In genomic region chr4:38177792-38178665, GRCh38 we compare ENCODE assay signal across 8 cellular contexts.
DNase-seq lines count a peak whose midpoint lies in the region; ATAC-seq and TF ChIP-seq lines count a peak whose summit lies in the region.

No MANE protein-coding gene starts in this region.

- H3K9me3 ChIP-seq in gastroesophageal sphincter: no peaks in the 10 kb centered on the region

- no peak for TF ChIP-seq EP300 in gastroesophageal sphincter (IDR thresholded peaks at IDR 0.05)

- H3K27me3 ChIP-seq in gastroesophageal sphincter: no peaks in the 10 kb centered on the region

- ATAC-seq in gastroesophageal sphincter (peak; percentile 55), HG02852 (IDR thresholded peaks at IDR 0.05; ENCODE audit: unreplicated experiment) (no peak), GM18870 (IDR thresholded peaks at IDR 0.05; ENCODE audit: unreplicated experiment) (no peak)

- 69 to 82% methylated on average over 7 of the region's 9 CpGs for WGBS in gastroesophageal sphincter (ENCODE audit: low coverage in 1 of 2), 2 donors

- TF ChIP-seq POLR2A in NB4 (IDR thresholded peaks at IDR 0.05; ENCODE audit: extremely low read depth, insufficient read length) (no peak), gastroesophageal sphincter (IDR thresholded peaks at IDR 0.05) (no peak)

- peak; percentile 78 for DNase-seq in NB4 (ENCODE audit: low read depth)
- DNase-seq in activated CD4-positive, alpha-beta memory T cell treated with anti-CD3 and anti-CD28 coated beads, Interleukin-2, amount 10 ng/mL, durations not matched to agents 7 days and 5 days: peak; percentile 55
- DNase-seq in stimulated activated CD4-positive, alpha-beta T cell treated with anti-CD3 and anti-CD28 coated beads, Interleukin-2, amount 100 ng/mL, for 4 hours (ENCODE audit: low read depth): peak; percentile 20
- DNase-seq in GM19238 (ENCODE audit: insufficient read length, low spot score): no peak
- DNase-seq in GM19240 (ENCODE audit: insufficient read length, low spot score): no peak

- peak overlapping the region; percentile 87 for H3K27ac Mint-ChIP-seq in activated CD4-positive, alpha-beta memory T cell treated with anti-CD3 and anti-CD28 coated beads, Interleukin-2, amount 10 ng/mL, durations not matched to agents 7 days and 5 days

- POLR2A ChIA-PET in activated CD4-positive, alpha-beta memory T cell treated with anti-CD3 and anti-CD28 coated beads, Interleukin-2, amount 10 ng/mL, durations not matched to agents 7 days and 5 days (lab: Charles Lee): interaction anchor here (1.2 to 6.7 kb wide), 13 partner anchors 14 to 626 kb away, joined by 3 to 65 read pairs (median 6); partner anchors contain the start of gene TLR1

- no peaks in the 10 kb centered on the region for H3K36me3 ChIP-seq in gastroesophageal sphincter

- H3K4me1 ChIP-seq in gastroesophageal sphincter: peaks cover 0 to 15% (median 6%) of the 10 kb centered on the region in 3 donors

- H3K4me3 Mint-ChIP-seq in activated CD4-positive, alpha-beta memory T cell treated with anti-CD3 and anti-CD28 coated beads, Interleukin-2, amount 10 ng/mL, durations not matched to agents 7 days and 5 days: peak overlapping the region; percentile 18

- no peaks in the 10 kb centered on the region for H3K9me3 Mint-ChIP-seq in activated CD4-positive, alpha-beta memory T cell treated with anti-CD3 and anti-CD28 coated beads, Interleukin-2, amount 10 ng/mL, durations not matched to agents 7 days and 5 days

- CTCF ChIA-PET in activated CD4-positive, alpha-beta memory T cell treated with anti-CD3 and anti-CD28 coated beads, Interleukin-2, amount 10 ng/mL, durations not matched to agents 7 days and 5 days (lab: Charles Lee): interaction anchor here (0.6 to 8.6 kb wide), 24 partner anchors 12 to 626 kb away, joined by 3 to 98 read pairs (median 6); partner anchors contain the start of gene TLR10

- peaks cover 41% of the 10 kb centered on the region for H3K4me1 Mint-ChIP-seq in activated CD4-positive, alpha-beta memory T cell treated with anti-CD3 and anti-CD28 coated beads, Interleukin-2, amount 10 ng/mL, durations not matched to agents 7 days and 5 days

- H3K27ac ChIP-seq in gastroesophageal sphincter: peak overlapping the region in 1 of 4 donors; percentile 53

- TF ChIP-seq CTCF in NB4 (IDR thresholded peaks at IDR 0.05; ENCODE audit: low read depth, low read length) (no peak), gastroesophageal sphincter (IDR thresholded peaks at IDR 0.05) (no peak)

- peaks cover 34% of the 10 kb centered on the region for H3K27me3 Mint-ChIP-seq in activated CD4-positive, alpha-beta memory T cell treated with anti-CD3 and anti-CD28 coated beads, Interleukin-2, amount 10 ng/mL, durations not matched to agents 7 days and 5 days

- H3K36me3 Mint-ChIP-seq in activated CD4-positive, alpha-beta memory T cell treated with anti-CD3 and anti-CD28 coated beads, Interleukin-2, amount 10 ng/mL, durations not matched to agents 7 days and 5 days (ENCODE audit: low read depth): no peaks in the 10 kb centered on the region

- no peak overlapping the region for H3K4me3 ChIP-seq in NB4 (ENCODE audit: low read depth, low read length)
- H3K4me3 ChIP-seq in gastroesophageal sphincter: no peak overlapping the region

Comparison
In these comparisons a context has a peak if more than half of its experiments do, and no peak if none do; other contexts are left out.
1. DNase-seq: peak in NB4 (single experiment), activated CD4-positive, alpha-beta memory T cell treated with anti-CD3 and anti-CD28 coated beads, Interleukin-2, amount 10 ng/mL, durations not matched to agents 7 days and 5 days (single experiment) and stimulated activated CD4-positive, alpha-beta T cell treated with anti-CD3 and anti-CD28 coated beads, Interleukin-2, amount 100 ng/mL, for 4 hours (single experiment); none in GM19238 (single experiment) and GM19240 (single experiment).